13 cellular contexts compared by ENCODE assay signal in genomic region chr5:132771559-132771998, GRCh38. TPM values are rescaled to one million over a fixed set of nuclear protein-coding genes. Genes with fewer than 3 reads are reported as not detected.
DNase-seq lines count a peak whose midpoint lies in the region; ATAC-seq and TF ChIP-seq lines count a peak whose summit lies in the region.
"Had no signal": no experiment of that assay in that cellular context is flagged by ENCODE, and none has a peak within 500 bp of the region (broad histone marks: within the 10 kb centered on the region; RNA-seq: fewer than 3 reads in every experiment).

No MANE protein-coding gene starts in this region.

- H3K27ac ChIP-seq in body of pancreas (peak overlapping the region in 3 of 4 donors; percentile 4 to 48 (median 39)), left ventricle myocardium inferior (replicated peaks) (peak overlapping the region; percentile 90), gastrocnemius medialis (peak overlapping the region; percentile 40 to 62 (median 42))

- no peak overlapping the region for H3K4me3 ChIP-seq in body of pancreas
- peak overlapping the region; percentile 21 for H3K4me3 ChIP-seq in left ventricle myocardium inferior
- H3K4me3 ChIP-seq in gastrocnemius medialis: no peak overlapping the region

- H3K27me3 ChIP-seq in body of pancreas: no peaks in the 10 kb centered on the region
- no peaks in the 10 kb centered on the region for H3K27me3 ChIP-seq in left ventricle myocardium inferior (ENCODE audit: low read depth)
- no peaks in the 10 kb centered on the region for H3K27me3 ChIP-seq in gastrocnemius medialis

- peak; percentile 24 for DNase-seq in ELR (ENCODE audit: low read depth)
- peak in 3 of 4 donors; percentile 37 to 59 (median 59) for DNase-seq in body of pancreas
- peak; percentile 60 for DNase-seq in left ventricle myocardium inferior
- DNase-seq in gastrocnemius medialis: peak in 1 of 2 donors; percentile 45
- DNase-seq in KG1 (lab: John Stamatoyannopoulos, UW): no peak
- DNase-seq in superior temporal gyrus (ENCODE audit: extremely low spot score): no peak
- DNase-seq in NCI-H226: no peak
- DNase-seq: activated CD4-positive, alpha-beta T cell treated with anti-CD3 and anti-CD28 coated beads for 4 hours; effector CD4-positive, alpha-beta T cell; stimulated activated CD4-positive, alpha-beta T cell treated with anti-CD3 and anti-CD28 coated beads, Interleukin-2, amount 100 ng/mL, for 48 hours had no signal

- no peaks in the 10 kb centered on the region for H3K36me3 ChIP-seq in body of pancreas (replicated peaks in 1 of 2; ENCODE audit: insufficient read depth in 1 of 2, low read depth in 2 of 2)
- H3K36me3 ChIP-seq in left ventricle myocardium inferior: no peaks in the 10 kb centered on the region
- H3K36me3 ChIP-seq in gastrocnemius medialis: no peaks in the 10 kb centered on the region

- WGBS in body of pancreas, 2 donors: 35 to 50% methylated on average over 8 of the region's 8 CpGs

- no peaks in the 10 kb centered on the region for H3K9me3 ChIP-seq in body of pancreas
- no peaks in the 10 kb centered on the region for H3K9me3 ChIP-seq in left ventricle myocardium inferior (replicated peaks)
- no peaks in the 10 kb centered on the region for H3K9me3 ChIP-seq in gastrocnemius medialis

- TF ChIP-seq POLR2A in body of pancreas (IDR thresholded peaks at IDR 0.05) (no peak), gastrocnemius medialis (IDR thresholded peaks at IDR 0.05) (no peak)

- intact Hi-C loops in body of pancreas (cut with DNase I): no loop called here
- intact Hi-C loops in left ventricle myocardium inferior (cut with micrococcal nuclease): no loop called here
- intact Hi-C loops in gastrocnemius medialis (cut with DNase I; ENCODE audit: low total_unique reads): no loop called here

- peak; percentile 34 for ATAC-seq in body of pancreas
- no peak for ATAC-seq in gastrocnemius medialis
- no peak for ATAC-seq in HG02885 (IDR thresholded peaks at IDR 0.05; ENCODE audit: poor library complexity, unreplicated experiment)

- TF ChIP-seq CTCF in body of pancreas (IDR thresholded peaks at IDR 0.05): no peak
- TF ChIP-seq CTCF in left ventricle myocardium inferior (IDR thresholded peaks at IDR 0.05; ENCODE audit: borderline replicate concordance): no peak
- no peak for TF ChIP-seq CTCF in gastrocnemius medialis (IDR thresholded peaks at IDR 0.05 in 4 of 5, conservative IDR thresholded peaks at IDR 0.05 in 1 of 5)

- in situ Hi-C loops in gastrocnemius medialis (cut with MboI; ENCODE audit: low sequenced_read_pairs in 4 of 4): no loop called here

- peaks cover 49% of the 10 kb centered on the region for H3K4me1 ChIP-seq in body of pancreas
- H3K4me1 ChIP-seq in left ventricle myocardium inferior: peaks cover 96% of the 10 kb centered on the region
- H3K4me1 ChIP-seq in gastrocnemius medialis: peaks cover 13 to 33% of the 10 kb centered on the region in 2 donors

RNA-seq across cellular contexts. Expression of gene SEPTIN8, which starts 5.5 kb away (rescaled TPM):
- total RNA-seq in body of pancreas (10 to 100 TPM; 27.5 to 27.7 TPM), left ventricle myocardium inferior (27.2 TPM), gastrocnemius medialis (1 to 10 TPM; 5.2 to 7.9 (median 6.8) TPM)

RNA-seq across cellular contexts. Expression of gene CCNI2, which starts 24.4 kb away (rescaled TPM):
- total RNA-seq in body of pancreas: 1 to 10 TPM in 1 of 2 donors, under 1 TPM in 1; 0.99 to 1.6 TPM
- total RNA-seq in left ventricle myocardium inferior: 0.08 TPM
- total RNA-seq in gastrocnemius medialis: not detected
- total RNA-seq: OCI-LY7 had no signal

RNA-seq across cellular contexts. Expression of gene KIF3A, which starts 34.2 kb away (rescaled TPM):
- total RNA-seq in body of pancreas (1 to 10 TPM; 5.9 to 8.8 TPM), left ventricle myocardium inferior (11.9 TPM), gastrocnemius medialis (1 to 10 TPM; 2.5 to 4.2 (median 3.4) TPM)

RNA-seq across cellular contexts. Expression of gene SOWAHA, which starts 41.5 kb away (rescaled TPM):
- total RNA-seq in body of pancreas (1 to 10 TPM; 7.3 to 9.6 TPM), left ventricle myocardium inferior (not detected), gastrocnemius medialis (under 1 TPM in 1 of 4 donors, not detected in 3; 0.27 TPM)
- total RNA-seq: mononuclear cell, OCI-LY7 had no signal

RNA-seq across cellular contexts. Expression of gene SHROOM1, which starts 58.9 kb away (rescaled TPM):
- total RNA-seq in body of pancreas (10 to 100 TPM; 19.5 to 27.4 TPM), left ventricle myocardium inferior (4.9 TPM), gastrocnemius medialis (1 to 10 TPM in 3 of 4 donors, under 1 TPM in 1; 0.61 to 6.0 (median 2.0) TPM)

Comparison
In these comparisons a context has a peak if more than half of its experiments do, and no peak if none do; other contexts are left out.
1. DNase-seq: peak in ELR (single experiment), body of pancreas (3 of 4) and left ventricle myocardium inferior (single experiment); none in KG1 (single experiment), superior temporal gyrus (single experiment) and NCI-H226 (single experiment).
2. H3K27ac ChIP-seq: peak in every context shown above with its lines; median percentile 90 in left ventricle myocardium inferior; 42 in gastrocnemius medialis; 39 in body of pancreas.